In genomic region chr10:12929381-12929780, GRCh38 we compare ENCODE assay signal across 5 cellular contexts.
"Had no signal": no experiment of that assay in that cellular context is flagged by ENCODE, and none has a peak within 500 bp of the region (broad histone marks: within the 10 kb centered on the region; RNA-seq: fewer than 3 reads in every experiment).

No MANE protein-coding gene starts in this region.

- DNase-seq: H9, HCEC 1CT, IMR-90 had no signal

- ATAC-seq: GM23338, K562 had no signal

- H3K4me1 Mint-ChIP-seq: GM23338 had no signal

- H3K9me3 Mint-ChIP-seq: GM23338 had no signal

- H3K4me3 Mint-ChIP-seq: GM23338, H9 had no signal

- H3K27ac Mint-ChIP-seq: GM23338, H9 had no signal
